In the genomic region with DNA sequence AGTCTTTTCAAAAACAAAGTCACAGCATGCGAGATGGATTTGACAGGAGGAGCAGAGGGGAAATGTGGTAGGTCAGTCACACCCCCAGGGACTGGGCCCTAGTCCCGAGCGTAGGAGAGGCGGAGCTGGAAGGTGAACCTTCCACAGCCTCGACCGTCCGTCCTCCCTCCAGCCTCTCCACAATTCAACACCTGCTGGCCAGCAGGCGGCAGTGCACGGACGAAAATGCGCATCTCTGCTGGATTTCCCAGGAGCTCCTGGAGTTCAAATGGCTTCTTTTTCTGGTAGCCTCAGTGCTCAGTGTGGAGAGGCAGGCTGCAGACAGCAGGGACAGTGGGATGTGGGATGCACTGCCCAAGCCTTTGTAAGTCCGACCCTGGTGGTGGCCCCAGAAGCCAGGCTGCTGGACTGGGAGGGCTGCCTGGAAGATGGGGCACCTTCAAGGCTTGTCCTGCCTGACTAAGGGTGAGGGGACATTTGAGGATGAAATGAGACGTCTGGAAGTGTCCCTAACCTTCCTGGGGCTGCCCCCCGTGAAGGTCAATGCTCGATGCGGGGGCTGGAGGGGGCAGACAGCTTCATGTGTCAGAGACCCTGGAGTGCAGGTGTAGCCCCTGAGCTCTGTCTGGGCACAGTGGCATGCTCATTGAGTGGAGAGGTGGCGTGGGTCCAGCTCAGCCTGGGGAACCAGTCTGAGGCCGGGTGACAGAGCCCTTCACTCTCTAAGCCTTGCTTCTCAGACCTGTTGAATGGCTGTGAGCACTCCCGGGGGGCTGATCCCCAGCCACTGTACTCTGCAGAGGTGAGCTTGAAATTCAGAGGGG, we compare ENCODE assay signal across 8 cellular contexts.
DNase-seq lines count a peak whose midpoint lies in the region; ATAC-seq, FAIRE-seq and TF ChIP-seq lines count a peak whose summit lies in the region.

No MANE protein-coding gene starts in this region.

- H3K36me3 Mint-ChIP-seq in nephron (ENCODE audit: low read depth) = no peaks in the 10 kb centered on the region

- no peaks in the 10 kb centered on the region for H3K9me3 Mint-ChIP-seq in nephron

- peak; percentile 78 for TF ChIP-seq CTCF in A549 (IDR thresholded peaks at IDR 0.05)
- peak in 4 of 6 experiments; percentile 38 to 82 (median 72) for TF ChIP-seq CTCF in Peyer's patch (IDR thresholded peaks at IDR 0.05)
- TF ChIP-seq CTCF in nephron (IDR thresholded peaks at IDR 0.05; ENCODE audit: unreplicated experiment in 3 of 3) = peak; percentile 78 to 84 (median 81)

- DNase-seq in A549 (ENCODE audit: low read depth in 1 of 2, low spot score in 1 of 2) (peak; percentile 79), GM03348 (ENCODE audit: low spot score) (peak; percentile 81), HuH-7 (ENCODE audit: low spot score) (peak; percentile 85), Peyer's patch (peak in 2 of 3 donors; percentile 74 to 79)

- no peak overlapping the region for H3K27ac Mint-ChIP-seq in nephron

- POLR2A ChIA-PET in A549 (lab: Yijun Ruan, JAX) = interaction anchor here (0.6 kb wide), 2 partner anchors 20 to 436 kb away, joined by 3 read pairs; a partner anchor contains a TSS

- H3K4me1 ChIP-seq in A549 = no peaks in the 10 kb centered on the region
- H3K4me1 ChIP-seq in Peyer's patch = no peaks in the 10 kb centered on the region

- no peak for TF ChIP-seq POLR2A in A549 (IDR thresholded peaks at IDR 0.05; ENCODE audit: low read length)
- no peak for TF ChIP-seq POLR2A in Peyer's patch (IDR thresholded peaks at IDR 0.05)

- WGBS in A549 (ENCODE audit: missing lambda C conversion rate) = 10% methylated on average over 17 of the region's 19 CpGs

- peak overlapping the region; percentile 36; the same call in 1 of the 3 replicates for H3K4me2 ChIP-seq in A549

- H3K4me3 ChIP-seq in A549 = no peak overlapping the region
- H3K4me3 ChIP-seq in Peyer's patch = no peak overlapping the region

- CTCF ChIA-PET in A549 (lab: Yijun Ruan, JAX) = interaction anchor here (0.7 to 23.5 kb wide), 36 partner anchors 9 to 1925 kb away, joined by 3 to 311 read pairs (median 5); no protein-coding TSS in a partner anchor

- peaks cover 26% of the 10 kb centered on the region for H3K4me1 Mint-ChIP-seq in nephron

- no peak for TF ChIP-seq EP300 in A549 (IDR thresholded peaks at IDR 0.05)

- FAIRE-seq in A549 (lab: Jason Lieb, UNC) (no peak), endometrium (lab: Jason Lieb, UNC) (peak; percentile 26)

- H3K4me3 Mint-ChIP-seq in nephron = no peak overlapping the region

- no peaks in the 10 kb centered on the region for H3K36me3 ChIP-seq in Peyer's patch

- peaks cover 40% of the 10 kb centered on the region for H3K27me3 Mint-ChIP-seq in nephron (ENCODE audit: low read depth)

- peaks cover 5% of the 10 kb centered on the region; the same call in 1 of the 3 replicates for H3K9me3 ChIP-seq in A549
- H3K9me3 ChIP-seq in Peyer's patch = no peaks in the 10 kb centered on the region

- TF ChIP-seq RAD21 in A549 (conservative IDR thresholded peaks at IDR 0.05 in 1 of 2, IDR thresholded peaks at IDR 0.05 in 1 of 2) = peak; percentile 81 to 87

- ATAC-seq in A549 (peak; percentile 87 to 94), GM18873 (IDR thresholded peaks at IDR 0.05; ENCODE audit: low FRiP score, unreplicated experiment) (no peak), HG03378 (IDR thresholded peaks at IDR 0.05; ENCODE audit: unreplicated experiment) (no peak)

- no peaks in the 10 kb centered on the region for H3K27me3 ChIP-seq in Peyer's patch

- H3K27ac ChIP-seq in A549 (no peak overlapping the region), Peyer's patch (no peak overlapping the region)

TF ChIP-seq in A549, 52 proteins besides CTCF, POLR2A, EP300 and RAD21:
- TF ChIP-seq, protein P1, sequence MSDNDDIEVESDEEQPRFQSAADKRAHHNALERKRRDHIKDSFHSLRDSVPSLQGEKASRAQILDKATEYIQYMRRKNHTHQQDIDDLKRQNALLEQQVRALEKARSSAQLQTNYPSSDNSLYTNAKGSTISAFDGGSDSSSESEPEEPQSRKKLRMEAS (IDR thresholded peaks at IDR 0.05) = no peak
- peak; percentile 71 for TF ChIP-seq SMC3 (IDR thresholded peaks at IDR 0.05)

Comparison
In these comparisons a context has a peak if more than half of its experiments do, and no peak if none do; other contexts are left out.
1. ATAC-seq: peak in A549 (2 of 2); none in GM18873 (single experiment) and HG03378 (single experiment).
2. Peak in every context shown above with its lines, with median percentiles within 50 percentile points of each other: DNase-seq and CTCF ChIP-seq.